In genomic region chr16:46756772-46757171, GRCh38 we compare ENCODE assay signal across 12 cellular contexts.
"Had no signal": no experiment of that assay in that cellular context is flagged by ENCODE, and none has a peak within 500 bp of the region (broad histone marks: within the 10 kb centered on the region; RNA-seq: fewer than 3 reads in every experiment).

No MANE protein-coding gene starts in this region.

- H3K4me1 ChIP-seq: suprapubic skin, upper lobe of left lung had no signal

- DNase-seq: activated CD4-positive, alpha-beta T cell treated with anti-CD3 and anti-CD28 coated beads, Interleukin-2, amount 50 U/mL, for 1 hour; activated CD4-positive, CD25-positive, alpha-beta regulatory T cell; activated CD8-positive, alpha-beta memory T cell treated with anti-CD3 and anti-CD28 coated beads for 24 hours; activated naive CD8-positive, alpha-beta T cell treated with anti-CD3 and anti-CD28 coated beads, Interleukin-2, amount 10 ng/mL, durations not matched to agents 7 days and 5 days; anterior cingulate cortex; brain microvascular endothelial cell; mammary epithelial cell; natural killer cell had no signal

- H3K4me3 ChIP-seq: gastroesophageal sphincter, suprapubic skin, upper lobe of left lung had no signal

- H3K36me3 ChIP-seq: brain microvascular endothelial cell, gastroesophageal sphincter, suprapubic skin, upper lobe of left lung had no signal

- H3K27ac ChIP-seq: brain microvascular endothelial cell, epithelial cell of prostate, gastroesophageal sphincter, suprapubic skin, upper lobe of left lung had no signal

- H3K27me3 ChIP-seq: brain microvascular endothelial cell, upper lobe of left lung had no signal

- H3K9me3 ChIP-seq: gastroesophageal sphincter, suprapubic skin, upper lobe of left lung had no signal
